9 cellular contexts compared by ENCODE assay signal in the genomic region with DNA sequence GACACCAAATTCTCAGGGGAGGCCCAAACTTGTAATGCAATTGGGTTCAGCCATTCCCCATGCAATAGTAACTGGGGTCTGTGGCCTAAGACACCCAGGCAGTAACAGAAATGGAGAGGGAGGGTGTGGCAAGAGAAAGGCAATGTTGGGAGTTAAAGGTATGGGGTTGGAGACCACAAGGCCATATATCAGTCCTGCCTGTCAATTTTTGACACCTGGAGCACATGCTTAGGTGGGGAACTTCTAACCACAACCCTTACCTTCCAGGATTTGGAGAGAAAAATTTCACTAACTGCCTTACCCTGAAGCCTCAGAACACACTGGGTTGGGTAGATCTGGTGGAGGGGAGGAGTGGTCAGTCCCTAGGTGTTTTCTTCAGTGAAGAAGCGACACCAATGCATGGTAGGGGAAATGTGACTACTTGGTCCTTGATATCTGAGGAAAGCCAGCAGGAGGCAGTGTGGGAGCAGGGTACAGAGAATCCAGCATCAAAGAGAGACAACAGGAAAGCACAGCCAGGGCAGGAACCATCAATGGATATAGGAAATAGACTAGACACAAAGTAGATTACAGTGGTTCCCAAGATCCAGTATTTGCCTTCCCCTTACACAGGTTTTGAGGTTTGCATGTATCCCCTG. TPM values are rescaled to one million over a fixed set of nuclear protein-coding genes. Genes with fewer than 3 reads are reported as not detected.
A peak's percentile ranks its signal among the peaks of the same experiment; 100 is the strongest.
DNase-seq lines count a peak whose midpoint lies in the region; ATAC-seq and TF ChIP-seq lines count a peak whose summit lies in the region.
"Had no signal": no experiment of that assay in that cellular context is flagged by ENCODE, and none has a peak within 500 bp of the region (broad histone marks: within the 10 kb centered on the region; RNA-seq: fewer than 3 reads in every experiment).

No MANE protein-coding gene starts in this region.

- H3K36me3 ChIP-seq in brain microvascular endothelial cell (replicated peaks) (peaks cover 21% of the 10 kb centered on the region), neuronal stem cell (replicated peaks in 1 of 2; ENCODE audit: control insufficient read depth in 2 of 2, insufficient read depth in 2 of 2, low read length in 2 of 2) (peaks cover 13 to 46% of the 10 kb centered on the region in 2 donors)

- H4K91ac ChIP-seq in neuronal stem cell (ENCODE audit: low read depth, low read length, poor library complexity) = no peak overlapping the region

- H3K4me3 ChIP-seq in brain microvascular endothelial cell (ENCODE audit: low read depth, low read length) (no peak overlapping the region), neuronal stem cell (ENCODE audit: low read length in 2 of 2) (no peak overlapping the region)
- H3K4me3 ChIP-seq: right lobe of liver had no signal

- DNase-seq in H4 (ENCODE audit: low spot score) (peak; percentile 40), T-cell (peak in 33 of 34 experiments; percentile 19 to 63 (median 47)), brain microvascular endothelial cell (no peak), renal cortical epithelial cell (ENCODE audit: low read depth) (peak; percentile 52), D341Med (ENCODE audit: low spot score) (no peak), neuronal stem cell (ENCODE audit: low spot score) (no peak), NCI-H2081 treated with DMSO at 0.1 percent for 48 hours (lab: John Stamatoyannopoulos, UW) (no peak)
- DNase-seq: right lobe of liver had no signal

- POLR2A ChIA-PET in T-cell (lab: Charles Lee) = no interaction called here

- H3K27me3 ChIP-seq in brain microvascular endothelial cell (replicated peaks) (no peaks in the 10 kb centered on the region), neuronal stem cell (ENCODE audit: control insufficient read depth in 3 of 3, insufficient read depth in 3 of 3, low read depth in 1 of 3, low read length in 3 of 3) (no peaks in the 10 kb centered on the region)
- H3K27me3 ChIP-seq: right lobe of liver had no signal

- H3K4ac ChIP-seq in neuronal stem cell (ENCODE audit: low read length) = no peak overlapping the region

- H3K27ac ChIP-seq in brain microvascular endothelial cell (no peak overlapping the region), neuronal stem cell (replicated peaks; ENCODE audit: low read length) (no peak overlapping the region)
- H3K27ac ChIP-seq: right lobe of liver had no signal

- no peak overlapping the region for H2AK5ac ChIP-seq in neuronal stem cell (ENCODE audit: low read depth, low read length)

- H3K4me1 Mint-ChIP-seq in T-cell = peaks cover 14 to 26% (median 23%) of the 10 kb centered on the region in 3 donors

- in situ Hi-C loops in brain microvascular endothelial cell (cut with HindIII; ENCODE audit: low pct_ligation_motif_present, low sequenced_read_pairs) = no loop called here

- H2BK12ac ChIP-seq in neuronal stem cell (ENCODE audit: low read length) = no peak overlapping the region

- H3K27me3 Mint-ChIP-seq in T-cell = no peaks in the 10 kb centered on the region

- H3K9me3 Mint-ChIP-seq in T-cell = no peaks in the 10 kb centered on the region

- H3K14ac ChIP-seq in neuronal stem cell (ENCODE audit: low read length) = no peak overlapping the region

- CTCF ChIA-PET in T-cell (lab: Charles Lee) = interaction anchor here in 1 of 2 donors (0.9 to 1.7 kb wide), 2 partner anchors 19 to 143 kb away, joined by 4 to 7 read pairs; a partner anchor contains a TSS

- H2BK5ac ChIP-seq in neuronal stem cell (ENCODE audit: low read length) = no peak overlapping the region

- peaks cover 16% of the 10 kb centered on the region for H3K36me3 Mint-ChIP-seq in T-cell

- H2AFZ ChIP-seq in neuronal stem cell (ENCODE audit: low read length) = no peak overlapping the region

- no peak overlapping the region for H4K8ac ChIP-seq in neuronal stem cell (ENCODE audit: low read depth, low read length)

- no peak overlapping the region for H3K23ac ChIP-seq in neuronal stem cell (ENCODE audit: low read depth, low read length, poor library complexity)

- WGBS in neuronal stem cell (ENCODE audit: extremely low coverage in 2 of 2, insufficient read length in 2 of 2, insufficient replicate concordance in 1 of 2), 2 donors = no CpG with 5 or more reads among the region's 1 CpG

- H3K18ac ChIP-seq in neuronal stem cell (ENCODE audit: low read length) = no peak overlapping the region

- no peak overlapping the region for H3K4me3 Mint-ChIP-seq in T-cell

- no peak overlapping the region for H3K27ac Mint-ChIP-seq in T-cell

- H3K79me1 ChIP-seq in neuronal stem cell (ENCODE audit: low read depth, low read length) = no peaks in the 10 kb centered on the region

- TF ChIP-seq CTCF in brain microvascular endothelial cell (IDR thresholded peaks at IDR 0.05; ENCODE audit: low read depth, low read length, missing control alignments) = peak; percentile 58

- no peak overlapping the region for H3K4me2 ChIP-seq in neuronal stem cell (ENCODE audit: insufficient read depth, low read length, poor library complexity, severe bottlenecking)

- H3K9ac ChIP-seq in neuronal stem cell (ENCODE audit: low read depth, low read length, poor library complexity) = no peak overlapping the region

- ATAC-seq in T-cell (replicated peaks in 1 of 4) (peak; percentile 50 to 83 (median 70)), HG03039 (IDR thresholded peaks at IDR 0.05; ENCODE audit: unreplicated experiment) (no peak)

- H3K9me3 ChIP-seq in neuronal stem cell (replicated peaks in 1 of 2; ENCODE audit: control insufficient read depth in 2 of 2, insufficient read depth in 1 of 2, low read depth in 1 of 2, low read length in 2 of 2) = no peaks in the 10 kb centered on the region
- H3K9me3 ChIP-seq: right lobe of liver had no signal

- H2BK120ac ChIP-seq in neuronal stem cell (ENCODE audit: low read depth, low read length) = no peak overlapping the region

- H2BK15ac ChIP-seq in neuronal stem cell (ENCODE audit: low read length) = no peak overlapping the region

- no peaks in the 10 kb centered on the region for H3K4me1 ChIP-seq in neuronal stem cell (ENCODE audit: control insufficient read depth in 2 of 2, insufficient read depth in 1 of 2, low read depth in 1 of 2, low read length in 2 of 2)
- H3K4me1 ChIP-seq: right lobe of liver had no signal

RNA-seq across cellular contexts. Expression of a gene that starts 6.8 kb away (rescaled TPM):
- total RNA-seq in H4 (2014; rRNA removed; shearing (Covaris generic)) = 1.4 and 1.8 TPM in 2 replicates
- 1 to 10 TPM; 2.5 to 5.2 (median 3.3) TPM for total RNA-seq in T-cell
- total RNA-seq in renal cortical epithelial cell = 0.87 and 6.3 TPM in 2 replicates
- 26.2 TPM for polyA plus RNA-seq in neuronal stem cell (2013, experiment 1 of 2)
- 26.0 TPM for polyA plus RNA-seq in neuronal stem cell (2013, experiment 2 of 2)

RNA-seq across cellular contexts. Expression of a gene that starts 18.9 kb away (rescaled TPM):
- total RNA-seq in H4 (2014; rRNA removed; shearing (Covaris generic)) = 49.4 and 51.8 TPM in 2 replicates
- total RNA-seq in T-cell (10 to 100 TPM in 3 of 5 donors, 1 to 10 TPM in 2; 5.4 to 12.1 (median 11.1) TPM), renal cortical epithelial cell (39.2 and 42.5 TPM in 2 replicates)
- 15.9 TPM for polyA plus RNA-seq in neuronal stem cell (2013, experiment 1 of 2)
- 15.4 TPM for polyA plus RNA-seq in neuronal stem cell (2013, experiment 2 of 2)

RNA-seq across cellular contexts. Expression of a gene that starts 19.3 kb away (rescaled TPM):
- 25.0 and 27.8 TPM in 2 replicates for total RNA-seq in H4 (2014; rRNA removed; shearing (Covaris generic))
- 10 to 100 TPM in 3 of 5 donors, 1 to 10 TPM in 2; 3.5 to 20.5 (median 15.0) TPM for total RNA-seq in T-cell
- total RNA-seq in renal cortical epithelial cell = 12.5 and 31.4 TPM in 2 replicates
- 16.2 TPM for polyA plus RNA-seq in neuronal stem cell (2013, experiment 1 of 2)
- polyA plus RNA-seq in neuronal stem cell (2013, experiment 2 of 2) = 15.3 TPM

RNA-seq across cellular contexts. Expression of a gene that starts 39.6 kb away (rescaled TPM):
- total RNA-seq in H4 (2014; rRNA removed; shearing (Covaris generic)) = 50.0 and 51.3 TPM in 2 replicates
- total RNA-seq in T-cell (100 to 1,000 TPM; 265 to 532 (median 284) TPM), renal cortical epithelial cell (54.9 and 113 TPM in 2 replicates)
- polyA plus RNA-seq in neuronal stem cell (2013, experiment 1 of 2) = 14.7 TPM
- polyA plus RNA-seq in neuronal stem cell (2013, experiment 2 of 2) = 15.1 TPM

Comparison
In these comparisons a context has a peak if more than half of its experiments do, and no peak if none do; other contexts are left out.
1. DNase-seq: peak in H4 (single experiment), T-cell (33 of 34) and renal cortical epithelial cell (single experiment); none in brain microvascular endothelial cell (single experiment), D341Med (single experiment), neuronal stem cell (single experiment) and NCI-H2081 treated with DMSO at 0.1 percent for 48 hours (single experiment).